In genomic region chr6:162178666-162179065, GRCh38 we compare ENCODE assay signal across 27 cellular contexts.
"Had no signal": no experiment of that assay in that cellular context is flagged by ENCODE, and none has a peak within 500 bp of the region (broad histone marks: within the 10 kb centered on the region; RNA-seq: fewer than 3 reads in every experiment).

No MANE protein-coding gene starts in this region.

- H3K79me2 ChIP-seq: hepatocyte had no signal

- H3K4me3 ChIP-seq: esophagus muscularis mucosa, hepatocyte, ovary, right lobe of liver, skin epidermis, vagina had no signal

- H3K4me1 ChIP-seq: foreskin keratinocyte, right lobe of liver, vagina had no signal

- H3K4me2 ChIP-seq: hepatocyte had no signal

- FAIRE-seq: bronchial epithelial cell, colon, keratinocyte had no signal

- H3K36me3 ChIP-seq: esophagus muscularis mucosa, neutrophil, ovary, right lobe of liver, vagina had no signal

- DNase-seq: activated CD4-positive, alpha-beta memory T cell treated with anti-CD3 and anti-CD28 coated beads, Interleukin-2, amount 10 ng/mL, durations not matched to agents 7 days and 5 days; activated CD4-positive, alpha-beta T cell treated with anti-CD3 and anti-CD28 coated beads for 1 hour; activated CD4-positive, alpha-beta T cell treated with anti-CD3 and anti-CD28 coated beads, Interleukin-2, amount 10 ng/mL, durations not matched to agents 7 days and 5 days; activated CD8-positive, alpha-beta memory T cell treated with anti-CD3 and anti-CD28 coated beads, Interleukin-2, amount 50 U/mL, for 48 hours; activated naive CD8-positive, alpha-beta T cell treated with anti-CD3 and anti-CD28 coated beads, Interleukin-2, amount 50 U/mL, for 24 hours; activated T-cell treated with anti-CD3 and anti-CD28 coated beads, Interleukin-2, amount 50 U/mL, for 24 hours; dermis blood vessel endothelial cell; effector CD4-positive, alpha-beta T cell; foreskin keratinocyte; left cardiac atrium; naive B cell; nephron progenitor cell; ovary; right lobe of liver; stimulated activated CD4-positive, alpha-beta T cell treated with anti-CD3 and anti-CD28 coated beads, Interleukin-12 subunit alpha, Interleukin-12 subunit beta, amount 100 ng/mL, for 4 hours; stimulated activated CD4-positive, alpha-beta T cell treated with anti-CD3 and anti-CD28 coated beads, Interleukin-4, amount 100 ng/mL, for 24 hours; T-helper 17 cell; T1000 had no signal

- H2AFZ ChIP-seq: hepatocyte had no signal

- ATAC-seq: activated naive CD8-positive, alpha-beta T cell treated with anti-CD3 and anti-CD28 coated beads, Interleukin-2, amount 50 U/mL, for 24 hours; foreskin keratinocyte; left cardiac atrium; stimulated activated effector memory CD8-positive, alpha-beta T cell treated with anti-CD3 and anti-CD28 coated beads, Interleukin-12 subunit alpha, Interleukin-12 subunit beta, amount 100 ng/mL, for 72 hours; T-helper 17 cell had no signal

- H3K9me3 ChIP-seq: esophagus muscularis mucosa, neutrophil, ovary, right lobe of liver, vagina had no signal

- H3K27ac ChIP-seq: esophagus muscularis mucosa, foreskin keratinocyte, hepatocyte, neutrophil, ovary, right lobe of liver, skin epidermis, vagina had no signal

- H3K27me3 ChIP-seq: esophagus muscularis mucosa, foreskin keratinocyte, hepatocyte, neutrophil, ovary, right lobe of liver, vagina had no signal
